ENCODE assay signal across 18 cellular contexts in the genomic region with DNA sequence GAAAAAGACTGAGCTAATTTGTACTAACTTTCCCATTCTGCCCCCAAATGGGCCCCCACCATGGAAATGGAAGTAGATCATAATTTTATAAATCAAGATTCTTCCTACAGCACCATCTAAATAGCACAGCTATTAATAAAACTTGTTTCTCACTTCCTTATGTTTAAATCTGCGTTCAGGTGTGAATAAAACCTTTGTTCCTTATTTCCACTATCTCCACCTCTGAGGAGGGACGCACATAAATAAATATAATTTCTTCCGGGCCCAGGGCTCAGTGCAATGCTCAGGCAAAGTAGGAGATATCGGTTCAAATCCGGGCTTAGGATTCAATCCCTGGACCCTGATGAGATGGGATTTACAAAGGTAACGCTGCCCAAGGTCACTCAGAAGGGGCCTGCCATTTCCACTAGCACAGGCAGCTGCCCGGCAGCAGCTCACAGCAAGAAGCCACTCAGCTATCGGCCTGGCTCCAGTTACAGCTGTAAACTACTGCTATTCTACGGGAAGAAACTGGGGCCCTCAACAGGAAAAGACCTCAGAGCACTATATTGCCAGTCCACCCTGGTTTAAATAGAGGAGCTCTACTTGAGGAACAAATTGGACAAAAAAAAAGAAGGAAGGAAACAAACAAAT. TPM values are rescaled to one million over a fixed set of nuclear protein-coding genes. Genes with fewer than 3 reads are reported as not detected.
A peak's percentile ranks its signal among the peaks of the same experiment; 100 is the strongest.
DNase-seq lines count a peak whose midpoint lies in the region; ATAC-seq, FAIRE-seq and TF ChIP-seq lines count a peak whose summit lies in the region.
"Had no signal": no experiment of that assay in that cellular context is flagged by ENCODE, and none has a peak within 500 bp of the region (broad histone marks: within the 10 kb centered on the region; RNA-seq: fewer than 3 reads in every experiment).

No MANE protein-coding gene starts in this region.

- no peak overlapping the region for H2BK120ac ChIP-seq in mesenchymal stem cell (ENCODE audit: low read depth, low read length)

- TF ChIP-seq CTCF in heart left ventricle (IDR thresholded peaks at IDR 0.05) (no peak), activated B cell treated with CpG ODN at 0.5 μM for 24 hours (IDR thresholded peaks at IDR 0.05) (no peak), type B pancreatic cell (conservative IDR thresholded peaks at IDR 0.05) (no peak), ovary (IDR thresholded peaks at IDR 0.05) (no peak), Calu3 (IDR thresholded peaks at IDR 0.05; ENCODE audit: unreplicated experiment) (no peak)

- H2BK12ac ChIP-seq in mesenchymal stem cell (ENCODE audit: low read length in 2 of 2) = no peak overlapping the region

- intact Hi-C loops in heart left ventricle (cut with DNase I) = no loop called here
- intact Hi-C loops in cardiac septum (cut with DNase I) = no loop called here
- intact Hi-C loops in activated B cell treated with CpG ODN at 0.5 μM for 24 hours (cut with micrococcal nuclease) = no loop called here
- intact Hi-C loops in ovary (cut with DNase I) = no loop called here
- intact Hi-C loops in Calu3 (cut with micrococcal nuclease; ENCODE audit: unreplicated experiment) = no loop called here

- TF ChIP-seq EP300 in ovary (IDR thresholded peaks at IDR 0.05) = no peak

- no peak overlapping the region for H4K91ac ChIP-seq in mesenchymal stem cell (ENCODE audit: low read length)

- peaks cover 2% of the 10 kb centered on the region for H3K27me3 Mint-ChIP-seq in activated B cell treated with CpG ODN at 0.5 μM for 24 hours
- H3K27me3 Mint-ChIP-seq in type B pancreatic cell = no peaks in the 10 kb centered on the region
- no peaks in the 10 kb centered on the region for H3K27me3 Mint-ChIP-seq in Calu3 (ENCODE audit: unreplicated experiment)
- H3K27me3 Mint-ChIP-seq: naive thymus-derived CD8-positive, alpha-beta T cell had no signal

- H3K4me1 Mint-ChIP-seq in activated B cell treated with CpG ODN at 0.5 μM for 24 hours (peaks cover 40% of the 10 kb centered on the region), type B pancreatic cell (ENCODE audit: unreplicated experiment) (peaks cover 59% of the 10 kb centered on the region), Calu3 (ENCODE audit: low read depth, unreplicated experiment) (peaks cover 51% of the 10 kb centered on the region)

- no peaks in the 10 kb centered on the region for H3K9me3 ChIP-seq in heart left ventricle
- no peaks in the 10 kb centered on the region for H3K9me3 ChIP-seq in mesenchymal stem cell (ENCODE audit: control insufficient read depth, low read length)
- H3K9me3 ChIP-seq in ovary = no peaks in the 10 kb centered on the region

- peak overlapping the region; percentile 99 for H2AK5ac ChIP-seq in mesenchymal stem cell (ENCODE audit: low read length, severe bottlenecking)

- peak overlapping the region; percentile 74 for H3K27ac Mint-ChIP-seq in activated B cell treated with CpG ODN at 0.5 μM for 24 hours
- peak overlapping the region; percentile 14 for H3K27ac Mint-ChIP-seq in type B pancreatic cell
- H3K27ac Mint-ChIP-seq in Calu3 (ENCODE audit: unreplicated experiment) = no peak overlapping the region

- H2BK15ac ChIP-seq in mesenchymal stem cell (ENCODE audit: low read depth, poor library complexity, severe bottlenecking) = no peak overlapping the region

- no peak overlapping the region for H3K9ac ChIP-seq in mesenchymal stem cell (ENCODE audit: low read length)

- H3K18ac ChIP-seq in mesenchymal stem cell (ENCODE audit: low read depth in 1 of 2, low read length in 2 of 2) = no peak overlapping the region

- peak in 2 of 5 donors; percentile 36 to 50 for DNase-seq in heart left ventricle
- no peak for DNase-seq in cardiac septum (ENCODE audit: low spot score)
- no peak for DNase-seq in activated B cell treated with CpG ODN at 0.5 μM for 24 hours
- no peak for DNase-seq in mesenchymal stem cell
- no peak for DNase-seq in type B pancreatic cell (ENCODE audit: extremely low spot score, unreplicated experiment)
- DNase-seq in GM12892 (ENCODE audit: insufficient read length) = no peak
- DNase-seq in ovary = no peak
- no peak for DNase-seq in Calu3
- DNase-seq: activated CD4-positive, alpha-beta T cell treated with anti-CD3 and anti-CD28 coated beads for 48 hours; activated naive CD4-positive, alpha-beta T cell; kidney glomerular epithelial cell; naive thymus-derived CD8-positive, alpha-beta T cell; NCI-H1092; NCI-H2227 treated with DMSO at 0.1 percent for 48 hours; stimulated activated CD4-positive, alpha-beta T cell treated with anti-CD3 and anti-CD28 coated beads, Interleukin-15, amount 100 ng/mL, for 24 hours had no signal

- TF ChIP-seq POLR2A in heart left ventricle (IDR thresholded peaks at IDR 0.05) (no peak), GM12892 (IDR thresholded peaks at IDR 0.05; ENCODE audit: low read depth, low read length) (no peak), ovary (IDR thresholded peaks at IDR 0.05) (no peak)

- H3K36me3 ChIP-seq in heart left ventricle = no peaks in the 10 kb centered on the region
- peaks cover 0 to 10% of the 10 kb centered on the region in 2 experiments for H3K36me3 ChIP-seq in mesenchymal stem cell (ENCODE audit: control insufficient read depth in 1 of 2, insufficient read depth in 2 of 2, low read depth in 1 of 2, low read length in 2 of 2)
- H3K36me3 ChIP-seq in ovary = no peaks in the 10 kb centered on the region

- POLR2A ChIA-PET in activated B cell treated with CpG ODN at 0.5 μM for 24 hours (lab: Charles Lee) = interaction anchor here (0.9 to 1.2 kb wide), 3 partner anchors 8 to 52 kb away, joined by 3 to 7 read pairs (median 4); no protein-coding TSS in a partner anchor

- H3K4me3 ChIP-seq in heart left ventricle = no peak overlapping the region
- H3K4me3 ChIP-seq in mesenchymal stem cell (ENCODE audit: insufficient read depth in 1 of 2, low read depth in 1 of 2, low read length in 2 of 2) = no peak overlapping the region
- no peak overlapping the region for H3K4me3 ChIP-seq in ovary
- H3K4me3 ChIP-seq: K562, SK-N-MC had no signal

- H3K79me1 ChIP-seq in mesenchymal stem cell (replicated peaks; ENCODE audit: low read length, poor library complexity, severe bottlenecking) = peaks cover 5% of the 10 kb centered on the region

- WGBS in heart left ventricle, 4 donors = 70 to 83% (median 76%) methylated on average over 9 of the region's 9 CpGs
- WGBS in mesenchymal stem cell = 70% methylated on average over 9 of the region's 9 CpGs
- WGBS in ovary, 3 donors = 92 to 93% (median 93%) methylated on average over 9 of the region's 9 CpGs

- H3K4me1 ChIP-seq in heart left ventricle (peaks cover 0 to 35% (median 7%) of the 10 kb centered on the region in 12 donors), mesenchymal stem cell (ENCODE audit: control insufficient read depth, insufficient read depth, low read depth, low read length) (peaks cover 19% of the 10 kb centered on the region), ovary (ENCODE audit: insufficient read depth) (no peaks in the 10 kb centered on the region)

- H3K9me3 Mint-ChIP-seq in activated B cell treated with CpG ODN at 0.5 μM for 24 hours = no peaks in the 10 kb centered on the region
- H3K9me3 Mint-ChIP-seq in type B pancreatic cell = peaks cover 4% of the 10 kb centered on the region
- H3K9me3 Mint-ChIP-seq in Calu3 (ENCODE audit: low read depth, unreplicated experiment) = no peaks in the 10 kb centered on the region
- H3K9me3 Mint-ChIP-seq: naive thymus-derived CD8-positive, alpha-beta T cell had no signal

- no peak overlapping the region for H3K23ac ChIP-seq in mesenchymal stem cell (ENCODE audit: low read length in 2 of 2)

- no peak for FAIRE-seq in GM12892 (lab: Jason Lieb, UNC)
- FAIRE-seq: K562 had no signal

- H4K8ac ChIP-seq in mesenchymal stem cell (ENCODE audit: low read length) = no peak overlapping the region

- H3K27ac ChIP-seq in heart left ventricle (peak overlapping the region in 1 of 12 donors; percentile 23), mesenchymal stem cell (ENCODE audit: low read length, poor library complexity, severe bottlenecking) (peak overlapping the region; percentile 66), ovary (no peak overlapping the region)
- H3K27ac ChIP-seq: HL-60, SK-N-MC had no signal

- BruUV-seq in Calu3 (replicated peaks; lab: Mats Ljungman, UMichigan) = no TSS peak

- no peak overlapping the region for H3K4me2 ChIP-seq in mesenchymal stem cell (ENCODE audit: low read length, poor library complexity, severe bottlenecking)

- H3K36me3 Mint-ChIP-seq in activated B cell treated with CpG ODN at 0.5 μM for 24 hours (ENCODE audit: low read depth) (peaks cover 4% of the 10 kb centered on the region), type B pancreatic cell (peaks cover 22% of the 10 kb centered on the region), Calu3 (ENCODE audit: insufficient read depth, unreplicated experiment) (no peaks in the 10 kb centered on the region)
- H3K36me3 Mint-ChIP-seq: naive thymus-derived CD8-positive, alpha-beta T cell had no signal

- H3K14ac ChIP-seq in mesenchymal stem cell (ENCODE audit: low read length in 2 of 2) = no peak overlapping the region

- H3K4ac ChIP-seq in mesenchymal stem cell (ENCODE audit: low read depth in 1 of 2, low read length in 2 of 2) = no peak overlapping the region

- H2BK5ac ChIP-seq in mesenchymal stem cell (ENCODE audit: low read depth, low read length, poor library complexity, severe bottlenecking) = peak overlapping the region; percentile 19

- H3K27me3 ChIP-seq in heart left ventricle = no peaks in the 10 kb centered on the region
- no peaks in the 10 kb centered on the region for H3K27me3 ChIP-seq in mesenchymal stem cell (ENCODE audit: control insufficient read depth in 1 of 2, insufficient read depth in 1 of 2, low read length in 2 of 2)
- H3K27me3 ChIP-seq in ovary = no peaks in the 10 kb centered on the region

- peak in 3 of 4 donors; percentile 59 to 72 (median 64) for ATAC-seq in heart left ventricle
- ATAC-seq in activated B cell treated with CpG ODN at 0.5 μM for 24 hours (ENCODE audit: low read depth) = peak; percentile 58
- ATAC-seq: K562; naive thymus-derived CD8-positive, alpha-beta T cell had no signal

- H3K4me3 Mint-ChIP-seq in activated B cell treated with CpG ODN at 0.5 μM for 24 hours (no peak overlapping the region), type B pancreatic cell (no peak overlapping the region), Calu3 (ENCODE audit: low read depth, unreplicated experiment) (no peak overlapping the region)
- H3K4me3 Mint-ChIP-seq: naive thymus-derived CD8-positive, alpha-beta T cell had no signal

- no peak overlapping the region for H2AFZ ChIP-seq in mesenchymal stem cell (ENCODE audit: low read depth, low read length)

- CTCF ChIA-PET in activated B cell treated with CpG ODN at 0.5 μM for 24 hours (lab: Charles Lee) = interaction anchor here (0.9 kb wide), 1 partner anchor 13 kb away, joined by 3 read pairs; no protein-coding TSS in a partner anchor
- CTCF ChIA-PET in Calu3 (lab: Charles Lee) = interaction anchor here (0.8 kb wide), 1 partner anchor 135 kb away, joined by 3 read pairs; no protein-coding TSS in a partner anchor

RNA-seq across cellular contexts. Expression of gene FOXP1, which starts 52.5 kb away (rescaled TPM):
- total RNA-seq in heart left ventricle (10 to 100 TPM; 33.0 to 67.8 (median 44.5) TPM), cardiac septum (53.2 TPM), activated B cell treated with CpG ODN at 0.5 μM for 24 hours (491 and 563 TPM in 2 replicates), type B pancreatic cell (ENCODE audit: low replicate concordance) (113 and 127 TPM in 2 replicates), ovary (100 to 1,000 TPM in 6 of 7 donors, 10 to 100 TPM in 1; 89.4 to 126 (median 119) TPM), Calu3 (2022) (81.6 and 82.8 TPM in 2 replicates)
- polyA plus RNA-seq in heart left ventricle (10 to 100 TPM; 14.9 to 15.1 TPM), ovary (10 to 100 TPM; 31.7 to 42.6 TPM)
- 34.2 TPM for polyA plus RNA-seq in mesenchymal stem cell (2013, experiment 1 of 2)
- 34.5 TPM for polyA plus RNA-seq in mesenchymal stem cell (2013, experiment 2 of 2)
- 1.2 TPM for polyA plus RNA-seq in GM12892 (2012; ENCODE audit: missing spikeins)
